ENCODE assay signal across 28 cellular contexts in the genomic region with DNA sequence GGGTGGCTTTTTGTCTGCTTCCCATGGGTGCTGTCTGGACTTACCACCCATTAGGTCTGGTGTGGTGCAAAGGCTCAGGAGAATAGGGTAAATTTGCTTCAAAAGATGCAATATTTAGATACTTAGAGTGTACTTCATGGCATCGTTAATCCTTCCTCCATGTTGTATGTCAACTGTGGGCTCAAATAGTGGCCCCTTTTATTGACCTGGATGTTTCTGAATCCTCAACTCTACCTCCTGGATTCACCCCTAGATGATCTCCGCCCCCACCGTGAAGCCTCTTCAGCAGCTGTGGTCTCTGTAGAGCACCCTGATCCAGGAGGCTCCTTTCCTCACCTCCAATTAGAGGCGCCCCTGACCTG. TPM values are rescaled to one million over a fixed set of nuclear protein-coding genes. Genes with fewer than 3 reads are reported as not detected.
DNase-seq lines count a peak whose midpoint lies in the region; ATAC-seq and TF ChIP-seq lines count a peak whose summit lies in the region.
"Had no signal": no experiment of that assay in that cellular context is flagged by ENCODE, and none has a peak within 500 bp of the region (broad histone marks: within the 10 kb centered on the region; RNA-seq: fewer than 3 reads in every experiment).

No MANE protein-coding gene starts in this region.

- H3K4me1 ChIP-seq in naive thymus-derived CD4-positive, alpha-beta T cell (ENCODE audit: control insufficient read depth in 2 of 2, insufficient read depth in 2 of 2, low read length in 2 of 2) = peaks cover 54 to 71% of the 10 kb centered on the region in 2 donors
- peaks cover 0 to 6% (median 0%) of the 10 kb centered on the region in 4 donors for H3K4me1 ChIP-seq in transverse colon
- H3K4me1 ChIP-seq: breast epithelium, colonic mucosa, pancreas had no signal

- H3K4me1 Mint-ChIP-seq in T-helper 2 cell treated with Interferon-gamma antibody and Interleukin-4, amounts not matched to agents 5 μg/mL and 100 μg/mL, for 36 hours (ENCODE audit: low read depth) = peaks cover 68% of the 10 kb centered on the region
- H3K4me1 Mint-ChIP-seq in activated naive CD8-positive, alpha-beta T cell (ENCODE audit: low read depth) = peaks cover 81% of the 10 kb centered on the region
- peaks cover 58 to 80% (median 74%) of the 10 kb centered on the region in 7 donors for H3K4me1 Mint-ChIP-seq in naive thymus-derived CD4-positive, alpha-beta T cell
- peaks cover 5% of the 10 kb centered on the region; the same call in 1 of the 2 replicates for H3K4me1 Mint-ChIP-seq in WTC11

- POLR2A ChIA-PET in naive thymus-derived CD4-positive, alpha-beta T cell (lab: Charles Lee) = interaction anchor here (0.7 to 16.2 kb wide), 13 partner anchors 12 to 283 kb away, joined by 3 to 467 read pairs (median 16); a partner anchor contains a TSS
- POLR2A ChIA-PET in WTC11 (lab: Charles Lee) = no interaction called here

- peaks cover 11% of the 10 kb centered on the region for H3K36me3 ChIP-seq in KOPT-K1 (ENCODE audit: insufficient read depth, low read length)
- H3K36me3 ChIP-seq in naive thymus-derived CD4-positive, alpha-beta T cell (ENCODE audit: control insufficient read depth in 2 of 3, insufficient read depth in 3 of 3, low read length in 3 of 3) = peaks cover 0 to 15% (median 0%) of the 10 kb centered on the region in 3 experiments
- no peaks in the 10 kb centered on the region for H3K36me3 ChIP-seq in transverse colon
- H3K36me3 ChIP-seq: breast epithelium, colonic mucosa, pancreas had no signal

- H3K9me3 Mint-ChIP-seq in T-helper 2 cell treated with Interferon-gamma antibody and Interleukin-4, amounts not matched to agents 5 μg/mL and 100 μg/mL, for 36 hours = peaks cover 4% of the 10 kb centered on the region
- peaks cover 4% of the 10 kb centered on the region for H3K9me3 Mint-ChIP-seq in activated naive CD8-positive, alpha-beta T cell (ENCODE audit: low read depth)
- H3K9me3 Mint-ChIP-seq in naive thymus-derived CD4-positive, alpha-beta T cell = peaks cover 0 to 8% (median 4%) of the 10 kb centered on the region in 11 donors
- peaks cover under 1% of the 10 kb centered on the region; the same call in 1 of the 2 replicates for H3K9me3 Mint-ChIP-seq in WTC11

- H3K27ac ChIP-seq in KOPT-K1 (ENCODE audit: low read depth, low read length, poor library complexity, severe bottlenecking) = peak overlapping the region; percentile 100
- H3K27ac ChIP-seq in naive thymus-derived CD4-positive, alpha-beta T cell (ENCODE audit: low read depth, low read length) = peak overlapping the region; percentile 82
- H3K27ac ChIP-seq in transverse colon = no peak overlapping the region
- H3K27ac ChIP-seq: breast epithelium, colonic mucosa, pancreas, VCaP had no signal

- no peak for TF ChIP-seq EP300 in transverse colon (IDR thresholded peaks at IDR 0.05; ENCODE audit: low read depth)

- TF ChIP-seq CTCF in transverse colon (IDR thresholded peaks at IDR 0.05) = no peak
- TF ChIP-seq CTCF in WTC11 (IDR thresholded peaks at IDR 0.05) = no peak

- DNase-seq in T-helper 2 cell treated with Interferon-gamma antibody and Interleukin-4, amounts not matched to agents 5 μg/mL and 100 μg/mL, for 36 hours (ENCODE audit: low spot score) = no peak
- no peak for DNase-seq in T-helper 2 cell
- DNase-seq in naive thymus-derived CD4-positive, alpha-beta T cell = no peak
- DNase-seq in transverse colon = no peak
- DNase-seq in WTC11 (ENCODE audit: low spot score) = no peak
- no peak for DNase-seq in retina
- DNase-seq: 8988T; AML-193; amygdala; colonic mucosa; GDM1; NCI-H2171; NCI-H510A treated with DMSO at 0.1 percent for 48 hours; NK-92 treated with Interleukin-12 subunit alpha and Interleukin-12 subunit beta, amount 100 ng/mL, for 24 hours; pancreas; right cardiac atrium; stimulated activated CD4-positive, alpha-beta T cell treated with anti-CD3 and anti-CD28 coated beads, Interleukin-12 subunit alpha, Interleukin-12 subunit beta, amount 100 ng/mL, for 4 hours had no signal

- ATAC-seq in naive thymus-derived CD4-positive, alpha-beta T cell = no peak
- ATAC-seq in WTC11 = no peak
- ATAC-seq: HepG2, pancreas, right cardiac atrium had no signal

- intact Hi-C loops in naive thymus-derived CD4-positive, alpha-beta T cell (cut with micrococcal nuclease) = loop anchor here in 1 of 2 donors (2.0 kb wide), 1 partner anchor 47 kb away; no protein-coding TSS in a partner anchor
- intact Hi-C loops in transverse colon (cut with DNase I; ENCODE audit: low total_unique reads) = no loop called here

- no peak for TF ChIP-seq POLR2A in transverse colon (IDR thresholded peaks at IDR 0.05)

- H3K9me3 ChIP-seq in KOPT-K1 (ENCODE audit: insufficient read depth, low read length, poor library complexity, severe bottlenecking) (peaks cover 11% of the 10 kb centered on the region), transverse colon (peaks cover 0 to 3% of the 10 kb centered on the region in 2 donors)
- H3K9me3 ChIP-seq in naive thymus-derived CD4-positive, alpha-beta T cell (ENCODE audit: control insufficient read depth in 2 of 3, low read length in 3 of 3) = peaks cover 0 to under 1% (median 0%) of the 10 kb centered on the region in 3 experiments
- H3K9me3 ChIP-seq: colonic mucosa, pancreas had no signal

- H3K27me3 Mint-ChIP-seq in T-helper 2 cell treated with Interferon-gamma antibody and Interleukin-4, amounts not matched to agents 5 μg/mL and 100 μg/mL, for 36 hours (ENCODE audit: low read depth) = no peaks in the 10 kb centered on the region
- H3K27me3 Mint-ChIP-seq in activated naive CD8-positive, alpha-beta T cell = no peaks in the 10 kb centered on the region
- no peaks in the 10 kb centered on the region for H3K27me3 Mint-ChIP-seq in naive thymus-derived CD4-positive, alpha-beta T cell
- H3K27me3 Mint-ChIP-seq in WTC11 (ENCODE audit: low read depth) = peaks cover 100% of the 10 kb centered on the region

- H3K27me3 ChIP-seq in naive thymus-derived CD4-positive, alpha-beta T cell (ENCODE audit: control insufficient read depth in 2 of 2, insufficient read depth in 2 of 2, low read length in 2 of 2) = no peaks in the 10 kb centered on the region
- no peaks in the 10 kb centered on the region for H3K27me3 ChIP-seq in transverse colon
- H3K27me3 ChIP-seq: breast epithelium, colonic mucosa had no signal

- H3K36me3 Mint-ChIP-seq in T-helper 2 cell treated with Interferon-gamma antibody and Interleukin-4, amounts not matched to agents 5 μg/mL and 100 μg/mL, for 36 hours (ENCODE audit: low read depth) = peaks cover 26% of the 10 kb centered on the region
- H3K36me3 Mint-ChIP-seq in activated naive CD8-positive, alpha-beta T cell = peaks cover 4% of the 10 kb centered on the region
- peaks cover 6 to 38% (median 13%) of the 10 kb centered on the region in 5 donors for H3K36me3 Mint-ChIP-seq in naive thymus-derived CD4-positive, alpha-beta T cell
- H3K36me3 Mint-ChIP-seq in WTC11 = no peaks in the 10 kb centered on the region
- H3K36me3 Mint-ChIP-seq: type B pancreatic cell had no signal

- H3K4me3 Mint-ChIP-seq in T-helper 2 cell treated with Interferon-gamma antibody and Interleukin-4, amounts not matched to agents 5 μg/mL and 100 μg/mL, for 36 hours = peak overlapping the region; percentile 45
- H3K4me3 Mint-ChIP-seq in activated naive CD8-positive, alpha-beta T cell = peak overlapping the region; percentile 11
- peak overlapping the region; percentile 14 to 100 (median 86) for H3K4me3 Mint-ChIP-seq in naive thymus-derived CD4-positive, alpha-beta T cell
- no peak overlapping the region for H3K4me3 Mint-ChIP-seq in WTC11
- H3K4me3 Mint-ChIP-seq: type B pancreatic cell had no signal

- CTCF ChIA-PET in naive thymus-derived CD4-positive, alpha-beta T cell (lab: Charles Lee) = interaction anchor here (1.0 to 1.3 kb wide), 2 partner anchors 16 to 285 kb away, joined by 3 to 6 read pairs; no protein-coding TSS in a partner anchor
- CTCF ChIA-PET in WTC11 (lab: Charles Lee) = no interaction called here

- H3K4me3 ChIP-seq in naive thymus-derived CD4-positive, alpha-beta T cell (ENCODE audit: low read length) = no peak overlapping the region
- no peak overlapping the region for H3K4me3 ChIP-seq in transverse colon
- H3K4me3 ChIP-seq: breast epithelium, colonic mucosa, pancreas had no signal

- H3K27ac Mint-ChIP-seq in T-helper 2 cell treated with Interferon-gamma antibody and Interleukin-4, amounts not matched to agents 5 μg/mL and 100 μg/mL, for 36 hours = peak overlapping the region; percentile 93
- H3K27ac Mint-ChIP-seq in activated naive CD8-positive, alpha-beta T cell = peak overlapping the region; percentile 99
- peak overlapping the region; percentile 87 to 99 (median 96) for H3K27ac Mint-ChIP-seq in naive thymus-derived CD4-positive, alpha-beta T cell
- no peak overlapping the region for H3K27ac Mint-ChIP-seq in WTC11
- H3K27ac Mint-ChIP-seq: type B pancreatic cell had no signal

- 91 to 95% methylated on average over 4 of the region's 4 CpGs for WGBS in transverse colon (ENCODE audit: low coverage in 1 of 2), 2 donors

- in situ Hi-C loops in transverse colon (cut with MboI; ENCODE audit: low pct_ligation_motif_present in 1 of 4, low pct_unique_long_range_greater_than_20kb in 1 of 4, low sequenced_read_pairs in 3 of 4) = loop anchor here in 1 of 4 donors (25.0 kb wide), 1 partner anchor 271 kb away; a partner anchor contains a TSS

TF ChIP-seq in WTC11, 78 proteins besides CTCF, POLR2A, EP300 and RAD21 (continues in another document):
- TF ChIP-seq ZNF416 (CRISPR knock-in tag; IDR thresholded peaks at IDR 0.05) (no peak), SMAD4 (CRISPR knock-in tag; IDR thresholded peaks at IDR 0.05) (no peak)

RNA-seq across cellular contexts. Expression of a gene that starts 3.5 kb away (rescaled TPM):
- total RNA-seq in naive thymus-derived CD4-positive, alpha-beta T cell = 100 to 1,000 TPM in 3 of 5 experiments, 10 to 100 TPM in 2; 58.1 to 422 (median 214) TPM
- polyA plus RNA-seq in naive thymus-derived CD4-positive, alpha-beta T cell = 100 to 1,000 TPM; 570 to 819 TPM
- total RNA-seq in transverse colon (10 to 100 TPM in 2 of 4 donors, 1 to 10 TPM in 2; 2.6 to 15.7 (median 11.2) TPM), WTC11 (2021) (0.24 to 0.46 TPM (median 0.39 TPM) in 3 replicates)
- total RNA-seq: fibroblast of lung, HepG2, LHCN-M2, RPMI7951 had no signal
- polyA plus RNA-seq: fibroblast of lung, HepG2, neural cell had no signal

RNA-seq across cellular contexts. Expression of a gene that starts 17.3 kb away (rescaled TPM):
- total RNA-seq in naive thymus-derived CD4-positive, alpha-beta T cell = 100 to 1,000 TPM in 2 of 5 experiments, 10 to 100 TPM in 3; 23.3 to 124 (median 32.6) TPM
- polyA plus RNA-seq in naive thymus-derived CD4-positive, alpha-beta T cell = 100 to 1,000 TPM in 1 of 2 donors, 10 to 100 TPM in 1; 75.4 to 104 TPM
- total RNA-seq in transverse colon = 1 to 10 TPM in 3 of 4 donors, under 1 TPM in 1; 0.40 to 3.0 (median 1.8) TPM
- 0.05 to 0.09 TPM in 2 of 3 replicates, not detected in the other for total RNA-seq in WTC11 (2021)
- total RNA-seq: HepG2, LHCN-M2, RPMI7951, SK-MEL-5 had no signal
- polyA plus RNA-seq: HepG2, neural cell had no signal

RNA-seq across cellular contexts. Expression of a gene that starts 48.2 kb away (rescaled TPM):
- 100 to 1,000 TPM in 3 of 5 experiments, 10 to 100 TPM in 2; 79.4 to 286 (median 122) TPM for total RNA-seq in naive thymus-derived CD4-positive, alpha-beta T cell
- 100 to 1,000 TPM; 150 to 153 TPM for polyA plus RNA-seq in naive thymus-derived CD4-positive, alpha-beta T cell
- total RNA-seq in transverse colon (10 to 100 TPM in 1 of 4 donors, 1 to 10 TPM in 1, not detected in 2; 4.5 to 16.2 TPM), WTC11 (2021) (0.15 to 0.37 TPM (median 0.18 TPM) in 3 replicates)
- polyA plus RNA-seq: neural cell had no signal

Comparison
In these comparisons a context has a peak if more than half of its experiments do, and no peak if none do; other contexts are left out.
1. H3K27ac ChIP-seq: peak in KOPT-K1 (single experiment) and naive thymus-derived CD4-positive, alpha-beta T cell (single experiment); none in transverse colon (0 of 4).
2. RNA of a gene that starts 17.3 kb away (total RNA-seq): 23.3 to 124 TPM in naive thymus-derived CD4-positive, alpha-beta T cell; 0.40 to 3.0 TPM in transverse colon and 0.05 to 0.09 TPM in WTC11; every median in the first group is over 4 times any median in the second.
3. RNA of a gene that starts 48.2 kb away (total RNA-seq): 79.4 to 286 TPM in naive thymus-derived CD4-positive, alpha-beta T cell; 4.5 to 16.2 TPM in transverse colon and 0.15 to 0.37 TPM in WTC11; every median in the first group is over 4 times any median in the second.